In genomic region chr9:96327694-96328352, GRCh38 we compare ENCODE assay signal across 8 cellular contexts. TPM values are rescaled to one million over a fixed set of nuclear protein-coding genes. Genes with fewer than 3 reads are reported as not detected.
DNase-seq lines count a peak whose midpoint lies in the region; ATAC-seq and TF ChIP-seq lines count a peak whose summit lies in the region.

No MANE protein-coding gene starts in this region.

- no peaks in the 10 kb centered on the region for H3K4me1 ChIP-seq in osteoblast (ENCODE audit: insufficient read depth, low read length)

- H3K9me3 ChIP-seq in osteoblast (ENCODE audit: low read depth, low read length) = no peaks in the 10 kb centered on the region

- no peaks in the 10 kb centered on the region for H3K27me3 Mint-ChIP-seq in activated T-cell treated with anti-CD3 and anti-CD28 coated beads, Interleukin-2, amount 50 U/mL, for 24 hours

- no peaks in the 10 kb centered on the region for H3K27me3 ChIP-seq in osteoblast (ENCODE audit: insufficient read depth, low read length)

- H3K4me3 ChIP-seq in foreskin fibroblast (ENCODE audit: low read depth in 1 of 2, low read length in 2 of 2) (no peak overlapping the region), osteoblast (ENCODE audit: insufficient read depth, low read length) (no peak overlapping the region)

- H3K9me3 Mint-ChIP-seq in activated T-cell treated with anti-CD3 and anti-CD28 coated beads, Interleukin-2, amount 50 U/mL, for 24 hours = no peaks in the 10 kb centered on the region

- TF ChIP-seq CTCF in C4-2B (conservative IDR thresholded peaks at IDR 0.05) (peak; percentile 93), foreskin fibroblast (IDR thresholded peaks at IDR 0.05; ENCODE audit: low read depth, low read length) (peak; percentile 70), osteoblast (IDR thresholded peaks at IDR 0.05; ENCODE audit: extremely low read depth, low read depth, low read length) (peak; percentile 85)

- H3K27ac ChIP-seq in C4-2B (no peak overlapping the region), osteoblast (ENCODE audit: low read depth, low read length) (no peak overlapping the region)

- H3K36me3 Mint-ChIP-seq in activated T-cell treated with anti-CD3 and anti-CD28 coated beads, Interleukin-2, amount 50 U/mL, for 24 hours (ENCODE audit: low read depth) = no peaks in the 10 kb centered on the region

- no peak overlapping the region for H3K4me3 Mint-ChIP-seq in activated T-cell treated with anti-CD3 and anti-CD28 coated beads, Interleukin-2, amount 50 U/mL, for 24 hours

- no peaks in the 10 kb centered on the region for H3K36me3 ChIP-seq in osteoblast (ENCODE audit: insufficient read depth, low read length)

- H2AFZ ChIP-seq in osteoblast (ENCODE audit: low read length) = no peak overlapping the region

- ATAC-seq in GM18867 (IDR thresholded peaks at IDR 0.05; ENCODE audit: unreplicated experiment) = peak; percentile 44
- ATAC-seq in HG02610 (IDR thresholded peaks at IDR 0.05; ENCODE audit: unreplicated experiment) = no peak
- no peak for ATAC-seq in GM21367 (IDR thresholded peaks at IDR 0.05; ENCODE audit: unreplicated experiment)

- no peaks in the 10 kb centered on the region for H3K79me2 ChIP-seq in osteoblast (ENCODE audit: insufficient read depth, low read length)

- no peaks in the 10 kb centered on the region for H3K4me1 Mint-ChIP-seq in activated T-cell treated with anti-CD3 and anti-CD28 coated beads, Interleukin-2, amount 50 U/mL, for 24 hours (ENCODE audit: low read depth)

- H3K4me2 ChIP-seq in osteoblast (ENCODE audit: insufficient read depth, low read length) = no peak overlapping the region

- peaks cover 2% of the 10 kb centered on the region for H4K20me1 ChIP-seq in osteoblast (ENCODE audit: insufficient read depth, low read length)

- no peak overlapping the region for H3K27ac Mint-ChIP-seq in activated T-cell treated with anti-CD3 and anti-CD28 coated beads, Interleukin-2, amount 50 U/mL, for 24 hours

- DNase-seq in NCI-H69 (lab: John Stamatoyannopoulos, UW) = peak; percentile 61
- DNase-seq in activated T-cell treated with anti-CD3 and anti-CD28 coated beads, Interleukin-2, amount 50 U/mL, for 24 hours = peak; percentile 34
- DNase-seq in foreskin fibroblast = peak; percentile 46 to 82
- DNase-seq in osteoblast (ENCODE audit: insufficient read length, low spot score, missing footprints) = no peak

RNA-seq across cellular contexts. Expression of gene HSD17B3, which starts 25.8 kb away (rescaled TPM):
- total RNA-seq in osteoblast = under 0.01 TPM in 1 of 2 replicates, not detected in the other

RNA-seq across cellular contexts. Expression of gene SLC35D2, which starts 55.7 kb away (rescaled TPM):
- 18.5 and 18.6 TPM in 2 replicates for total RNA-seq in osteoblast
